ENCODE assay signal across 1 cellular context in genomic region chr2:8998418-8998817, GRCh38.
TF ChIP-seq lines count a peak whose summit lies in the region.

No MANE protein-coding gene starts in this region.

TF ChIP-seq in K562, 482 proteins besides CTCF, POLR2A, EP300 and RAD21 (continued from another document and continues in another):
- TF ChIP-seq ZNF318 (IDR thresholded peaks at IDR 0.05; ENCODE audit: borderline replicate concordance in 1 of 2, low read depth in 1 of 2) (no peak), ZMIZ1 (IDR thresholded peaks at IDR 0.05; ENCODE audit: low read depth in 2 of 2, low read length in 2 of 2) (no peak), IFI16 (CRISPR knock-in tag; IDR thresholded peaks at IDR 0.05) (no peak), HDAC3 (IDR thresholded peaks at IDR 0.05; ENCODE audit: borderline replicate concordance, partially characterized antibody) (no peak), ZHX1 (conservative IDR thresholded peaks at IDR 0.05; ENCODE audit: low read length) (no peak), MLLT1 (IDR thresholded peaks at IDR 0.05) (peak in 1 of 2 experiments; percentile 22; a peak in 1 of 4 replicates), RERE (CRISPR knock-in tag; IDR thresholded peaks at IDR 0.05; ENCODE audit: borderline replicate concordance) (no peak), TCFL5 (CRISPR knock-in tag; conservative IDR thresholded peaks at IDR 0.05) (no peak), SIX5 (IDR thresholded peaks at IDR 0.05; ENCODE audit: borderline replicate concordance in 1 of 2, insufficient read depth in 1 of 2, low read depth in 1 of 2, low read length in 2 of 2) (no peak), ZNF778 (CRISPR knock-in tag; IDR thresholded peaks at IDR 0.05) (no peak), TCF3 (CRISPR knock-in tag; IDR thresholded peaks at IDR 0.05) (peak; percentile 67), KDM2B (CRISPR knock-in tag; IDR thresholded peaks at IDR 0.05) (no peak), ARID1B (IDR thresholded peaks at IDR 0.05) (peak; percentile 80), ZC3H4 (CRISPR knock-in tag; IDR thresholded peaks at IDR 0.05; ENCODE audit: borderline replicate concordance) (no peak), MNT (conservative IDR thresholded peaks at IDR 0.05) (peak in 1 of 2 experiments; percentile 29; a peak in 3 of 4 replicates), ZNF551 (CRISPR knock-in tag; IDR thresholded peaks at IDR 0.05) (no peak), ATF6 (CRISPR knock-in tag; IDR thresholded peaks at IDR 0.05) (no peak), IRF1 (CRISPR knock-in tag; IDR thresholded peaks at IDR 0.05; ENCODE audit: borderline replicate concordance) (no peak), SOX6 (IDR thresholded peaks at IDR 0.05) (no peak), ZNF644 (tag; IDR thresholded peaks at IDR 0.05; ENCODE audit: low read depth) (no peak), FOXJ2 (tag; IDR thresholded peaks at IDR 0.05) (no peak), HMBOX1 (IDR thresholded peaks at IDR 0.05) (peak; percentile 90)
